ENCODE assay signal across 1 cellular context in genomic region chr1:155131285-155131684, GRCh38.
TF ChIP-seq lines count a peak whose summit lies in the region.

No MANE protein-coding gene starts in this region.

TF ChIP-seq in HCT116, 20 proteins besides CTCF, POLR2A, EP300 and RAD21 (continued from another document):
- no peak for TF ChIP-seq REST (IDR thresholded peaks at IDR 0.05; ENCODE audit: low read depth)
- no peak for TF ChIP-seq EZH2 (IDR thresholded peaks at IDR 0.05)
- TF ChIP-seq EZH2phosphoT487 (IDR thresholded peaks at IDR 0.05; ENCODE audit: borderline replicate concordance) = no peak
- no peak for TF ChIP-seq CEBPB (IDR thresholded peaks at IDR 0.05; ENCODE audit: low read depth)
- TF ChIP-seq SP1 (IDR thresholded peaks at IDR 0.05; ENCODE audit: low read depth) = no peak
- TF ChIP-seq SRF (IDR thresholded peaks at IDR 0.05; ENCODE audit: low read depth) = no peak
- TF ChIP-seq MAX (IDR thresholded peaks at IDR 0.05) = no peak
- TF ChIP-seq JUND (IDR thresholded peaks at IDR 0.05) = no peak
- no peak for TF ChIP-seq CBX3 (IDR thresholded peaks at IDR 0.05; ENCODE audit: low read depth)
